Comparison of ENCODE assay signal across 11 cellular contexts in genomic region chr10:77493851-77494788, GRCh38.
DNase-seq lines count a peak whose midpoint lies in the region; ATAC-seq and TF ChIP-seq lines count a peak whose summit lies in the region.
"Had no signal": no experiment of that assay in that cellular context is flagged by ENCODE, and none has a peak within 500 bp of the region (broad histone marks: within the 10 kb centered on the region; RNA-seq: fewer than 3 reads in every experiment).

No MANE protein-coding gene starts in this region.

- no peak for TF ChIP-seq POLR2A in erythroblast (IDR thresholded peaks at IDR 0.05; ENCODE audit: low read length)

- H4K20me1 ChIP-seq in BLaER1: no peaks in the 10 kb centered on the region

- DNase-seq in GOT3 (lab: John Stamatoyannopoulos, UW) (no peak), NCI-H2029 (lab: John Stamatoyannopoulos, UW) (no peak), erythroblast (lab: John Stamatoyannopoulos, UW) (no peak), SW480 (ENCODE audit: low spot score) (no peak)
- DNase-seq: activated gamma-delta T cell treated with Interleukin-2 at 50 U/mL for 16 hours, NCI-H2227 treated with DMSO at 0.1 percent for 48 hours had no signal

- no peaks in the 10 kb centered on the region for H3K36me3 ChIP-seq in BLaER1
- no peaks in the 10 kb centered on the region for H3K36me3 ChIP-seq in liver (ENCODE audit: control insufficient read depth in 4 of 4, insufficient read depth in 3 of 4, low read depth in 1 of 4, low read length in 3 of 4)

- peak overlapping the region; percentile 79 for H3K4me2 ChIP-seq in BLaER1

- TF ChIP-seq CTCF in WI38 (IDR thresholded peaks at IDR 0.05; ENCODE audit: low read depth, low read length) (peak; percentile 43; the same call in 1 of the 2 replicates), liver (IDR thresholded peaks at IDR 0.05; ENCODE audit: low read depth, low read length, missing input control) (peak; percentile 12)

- H3K4me1 ChIP-seq in BLaER1 (peaks cover 85% of the 10 kb centered on the region), liver (ENCODE audit: control insufficient read depth in 4 of 4, insufficient read depth in 4 of 4, low read length in 3 of 4) (peaks cover 1 to 51% (median 31%) of the 10 kb centered on the region in 4 donors)

- H3K9ac ChIP-seq in BLaER1: peak overlapping the region; percentile 31; the same call in 1 of the 2 replicates
- no peak overlapping the region for H3K9ac ChIP-seq in liver (ENCODE audit: low read depth in 1 of 2, low read length in 2 of 2)

- H3K9me3 ChIP-seq in BLaER1 (no peaks in the 10 kb centered on the region), liver (ENCODE audit: control insufficient read depth in 4 of 4, low read length in 3 of 4) (no peaks in the 10 kb centered on the region)

- H3K4me3 ChIP-seq in BLaER1: no peak overlapping the region
- no peak overlapping the region for H3K4me3 ChIP-seq in WI38 (ENCODE audit: low read depth, low read length)
- no peak overlapping the region for H3K4me3 ChIP-seq in liver (ENCODE audit: low read depth in 1 of 3, low read length in 3 of 3)
- H3K4me3 ChIP-seq: lung had no signal

- TF ChIP-seq RAD21 in liver (IDR thresholded peaks at IDR 0.05): peak; percentile 45 to 74

- peak overlapping the region; percentile 57; the same call in 1 of the 2 replicates for H3K27ac ChIP-seq in BLaER1
- H3K27ac ChIP-seq in liver (ENCODE audit: low read depth in 1 of 2, low read length in 2 of 2): no peak overlapping the region

- H3K27me3 ChIP-seq in BLaER1 (no peaks in the 10 kb centered on the region), liver (ENCODE audit: control insufficient read depth in 4 of 4, insufficient read depth in 4 of 4, low read length in 3 of 4) (no peaks in the 10 kb centered on the region)

- ATAC-seq in HG02610 (IDR thresholded peaks at IDR 0.05; ENCODE audit: unreplicated experiment): peak; percentile 45

- WGBS in liver: 78% methylated on average over 14 of the region's 14 CpGs

TF ChIP-seq in liver, 16 proteins besides CTCF, POLR2A, EP300 and RAD21:
- TF ChIP-seq FOXA2 (IDR thresholded peaks at IDR 0.05) (no peak), RXRA (IDR thresholded peaks at IDR 0.05) (no peak), HNF4A (conservative IDR thresholded peaks at IDR 0.05) (no peak), EGR1 (IDR thresholded peaks at IDR 0.05; ENCODE audit: low read depth in 2 of 2) (no peak), NR2F2 (IDR thresholded peaks at IDR 0.05) (no peak), YY1 (IDR thresholded peaks at IDR 0.05) (no peak), HNF4G (IDR thresholded peaks at IDR 0.05) (no peak), REST (IDR thresholded peaks at IDR 0.05) (no peak), GABPA (IDR thresholded peaks at IDR 0.05 in 1 of 2, conservative IDR thresholded peaks at IDR 0.05 in 1 of 2) (no peak), TAF1 (conservative IDR thresholded peaks at IDR 0.05) (no peak), FOXA1 (IDR thresholded peaks at IDR 0.05) (no peak), SP1 (IDR thresholded peaks at IDR 0.05) (no peak)
- TF ChIP-seq, protein P1, sequence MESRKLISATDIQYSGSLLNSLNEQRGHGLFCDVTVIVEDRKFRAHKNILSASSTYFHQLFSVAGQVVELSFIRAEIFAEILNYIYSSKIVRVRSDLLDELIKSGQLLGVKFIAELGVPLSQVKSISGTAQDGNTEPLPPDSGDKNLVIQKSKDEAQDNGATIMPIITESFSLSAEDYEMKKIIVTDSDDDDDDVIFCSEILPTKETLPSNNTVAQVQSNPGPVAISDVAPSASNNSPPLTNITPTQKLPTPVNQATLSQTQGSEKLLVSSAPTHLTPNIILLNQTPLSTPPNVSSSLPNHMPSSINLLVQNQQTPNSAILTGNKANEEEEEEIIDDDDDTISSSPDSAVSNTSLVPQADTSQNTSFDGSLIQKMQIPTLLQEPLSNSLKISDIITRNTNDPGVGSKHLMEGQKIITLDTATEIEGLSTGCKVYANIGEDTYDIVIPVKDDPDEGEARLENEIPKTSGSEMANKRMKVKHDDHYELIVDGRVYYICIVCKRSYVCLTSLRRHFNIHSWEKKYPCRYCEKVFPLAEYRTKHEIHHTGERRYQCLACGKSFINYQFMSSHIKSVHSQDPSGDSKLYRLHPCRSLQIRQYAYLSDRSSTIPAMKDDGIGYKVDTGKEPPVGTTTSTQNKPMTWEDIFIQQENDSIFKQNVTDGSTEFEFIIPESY (IDR thresholded peaks at IDR 0.05): no peak
